Comparison of ENCODE assay signal across 7 cellular contexts in the genomic region with DNA sequence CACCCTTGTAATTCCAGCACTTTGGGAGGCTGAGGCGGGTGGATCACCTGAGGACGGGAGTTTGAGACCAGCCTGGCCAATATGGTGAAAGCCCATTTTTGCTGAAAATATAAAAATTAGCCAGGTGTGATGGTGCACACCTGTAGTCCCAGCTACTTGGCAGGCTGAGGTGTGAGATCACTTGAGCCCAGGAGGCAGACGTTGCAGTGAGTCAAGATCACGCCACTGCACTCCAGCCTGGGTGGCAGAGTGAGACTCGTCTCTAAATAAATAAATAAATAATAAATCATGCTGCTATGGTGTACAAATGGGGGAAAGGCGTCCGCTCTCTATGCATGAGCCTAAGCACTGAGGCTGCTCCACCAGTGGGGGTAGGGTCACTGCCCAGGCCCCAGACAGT. TPM values are rescaled to one million over a fixed set of nuclear protein-coding genes. Genes with fewer than 3 reads are reported as not detected.
DNase-seq lines count a peak whose midpoint lies in the region; ATAC-seq, FAIRE-seq and TF ChIP-seq lines count a peak whose summit lies in the region.
"Not testable (repeated sequence)": the region's sequence is repeated elsewhere in the genome, so short reads cannot be mapped to it uniquely, and the experiment has no call there.
"Had no signal": no experiment of that assay in that cellular context is flagged by ENCODE, and none has a peak within 500 bp of the region (broad histone marks: within the 10 kb centered on the region; RNA-seq: fewer than 3 reads in every experiment).

No MANE protein-coding gene starts in this region.

- not testable (repeated sequence) for H3K27me3 ChIP-seq in bronchial epithelial cell (ENCODE audit: control insufficient read depth, insufficient read depth, low read length); foreskin keratinocyte; neuronal stem cell (ENCODE audit: control insufficient read depth in 3 of 3, insufficient read depth in 3 of 3, low read depth in 1 of 3, low read length in 3 of 3)

- not testable (repeated sequence) for FAIRE-seq in bronchial epithelial cell (lab: Jason Lieb, UNC)

- not testable (repeated sequence) for H3K14ac ChIP-seq in neuronal stem cell (ENCODE audit: low read length)

- not testable (repeated sequence) for H2AFZ ChIP-seq in neuronal stem cell (ENCODE audit: low read length)

- not testable (repeated sequence) for H2BK15ac ChIP-seq in neuronal stem cell (ENCODE audit: low read length)

- H3K4me2 ChIP-seq in neuronal stem cell (ENCODE audit: insufficient read depth, low read length, poor library complexity, severe bottlenecking), result not testable (repeated sequence)

- not testable (repeated sequence) for H2BK120ac ChIP-seq in neuronal stem cell (ENCODE audit: low read depth, low read length)

- H2BK5ac ChIP-seq in neuronal stem cell (ENCODE audit: low read length), result not testable (repeated sequence)

- H3K4me3 ChIP-seq in bronchial epithelial cell (ENCODE audit: low read depth, low read length); epithelial cell of esophagus (ENCODE audit: low read length); neuronal stem cell (ENCODE audit: low read length in 2 of 2): not testable (repeated sequence)

- not testable (repeated sequence) for TF ChIP-seq CTCF in bronchial epithelial cell (IDR thresholded peaks at IDR 0.05; ENCODE audit: insufficient read depth, low read length, severe bottlenecking); epithelial cell of esophagus (IDR thresholded peaks at IDR 0.05; ENCODE audit: insufficient read depth, low read depth, low read length, missing control alignments); foreskin keratinocyte (conservative IDR thresholded peaks at IDR 0.05)

- H2BK12ac ChIP-seq in neuronal stem cell (ENCODE audit: low read length), result not testable (repeated sequence)

- not testable (repeated sequence) for H3K9ac ChIP-seq in neuronal stem cell (ENCODE audit: low read depth, low read length, poor library complexity)

- H3K27ac ChIP-seq in foreskin keratinocyte, result peak overlapping the region; percentile 66
- not testable (repeated sequence) for H3K27ac ChIP-seq in neuronal stem cell (replicated peaks; ENCODE audit: low read length)

- no CpG with 5 or more reads among the region's 7 CpGs for WGBS in neuronal stem cell (ENCODE audit: extremely low coverage in 2 of 2, insufficient read length in 2 of 2, insufficient replicate concordance in 1 of 2), 2 donors

- ATAC-seq in esophagus mucosa (peak; percentile 46), foreskin keratinocyte (peak; percentile 77)

- not testable (repeated sequence) for H3K36me3 ChIP-seq in bronchial epithelial cell (ENCODE audit: control insufficient read depth, insufficient read depth, low read length); neuronal stem cell (replicated peaks in 1 of 2; ENCODE audit: control insufficient read depth in 2 of 2, insufficient read depth in 2 of 2, low read length in 2 of 2)

- H3K9me3 ChIP-seq in neuronal stem cell (replicated peaks in 1 of 2; ENCODE audit: control insufficient read depth in 2 of 2, insufficient read depth in 1 of 2, low read depth in 1 of 2, low read length in 2 of 2), result not testable (repeated sequence)

- DNase-seq in NCI-H69 (lab: John Stamatoyannopoulos, UW) (peak; percentile 2), bronchial epithelial cell (ENCODE audit: low read depth) (peak; percentile 34), epithelial cell of esophagus (ENCODE audit: low read depth) (peak; percentile 66), foreskin keratinocyte (peak in 1 of 2 donors; percentile 52)
- DNase-seq in neuronal stem cell (ENCODE audit: low spot score), result not testable (repeated sequence)

- peaks cover 21% of the 10 kb centered on the region for H3K4me1 ChIP-seq in foreskin keratinocyte
- not testable (repeated sequence) for H3K4me1 ChIP-seq in neuronal stem cell (ENCODE audit: control insufficient read depth in 2 of 2, insufficient read depth in 1 of 2, low read depth in 1 of 2, low read length in 2 of 2)

- H3K4ac ChIP-seq in neuronal stem cell (ENCODE audit: low read length), result not testable (repeated sequence)

- not testable (repeated sequence) for H3K79me1 ChIP-seq in neuronal stem cell (ENCODE audit: low read depth, low read length)

- peak overlapping the region; percentile 17 for H3K23ac ChIP-seq in neuronal stem cell (ENCODE audit: low read depth, low read length, poor library complexity)

- H2AK5ac ChIP-seq in neuronal stem cell (ENCODE audit: low read depth, low read length), result not testable (repeated sequence)

- H4K8ac ChIP-seq in neuronal stem cell (ENCODE audit: low read depth, low read length), result not testable (repeated sequence)

- H4K91ac ChIP-seq in neuronal stem cell (ENCODE audit: low read depth, low read length, poor library complexity), result not testable (repeated sequence)

- H3K18ac ChIP-seq in neuronal stem cell (ENCODE audit: low read length), result not testable (repeated sequence)

RNA-seq across cellular contexts. Expression of a gene that starts 38.4 kb away (rescaled TPM):
- total RNA-seq in bronchial epithelial cell (0.53 and 1.9 TPM in 2 replicates), esophagus mucosa (4.4 TPM), foreskin keratinocyte (0.61 and 0.74 TPM in 2 replicates)
- polyA plus RNA-seq in foreskin keratinocyte, result 0.19 and 0.21 TPM in 2 replicates
- 4.9 TPM for polyA plus RNA-seq in neuronal stem cell (2013, experiment 1 of 2)
- 5.1 TPM for polyA plus RNA-seq in neuronal stem cell (2013, experiment 2 of 2)
- total RNA-seq: A172 had no signal
